21 cellular contexts compared by ENCODE assay signal in the genomic region with DNA sequence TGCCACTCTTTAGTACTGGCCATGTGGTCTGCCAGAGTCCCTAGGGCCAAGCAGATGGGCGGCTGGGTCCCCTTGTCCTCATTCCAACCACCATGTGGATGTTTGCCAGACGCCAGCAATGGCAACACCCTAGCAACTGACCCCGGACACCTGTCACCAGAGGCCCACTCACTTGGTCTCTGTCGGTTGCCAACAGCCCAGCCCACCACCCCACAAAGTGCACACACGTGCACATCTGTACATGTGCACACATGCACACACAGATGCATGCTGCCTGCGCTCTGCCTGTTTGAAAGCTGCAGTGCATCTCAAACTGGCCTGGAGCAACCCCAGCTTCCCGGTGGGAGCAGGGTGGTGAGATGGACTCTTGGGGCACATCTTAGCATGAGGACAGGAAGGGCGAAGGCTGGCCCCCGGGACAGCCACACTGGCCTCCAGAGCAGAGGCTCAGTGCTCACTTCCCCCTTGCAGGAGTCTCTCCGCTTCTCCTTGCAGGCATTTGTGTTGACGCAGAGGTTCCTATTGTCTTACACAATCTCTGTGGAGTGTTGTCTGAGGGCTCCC. TPM values are rescaled to one million over a fixed set of nuclear protein-coding genes. Genes with fewer than 3 reads are reported as not detected.
A peak's percentile ranks its signal among the peaks of the same experiment; 100 is the strongest.
DNase-seq lines count a peak whose midpoint lies in the region; ATAC-seq, FAIRE-seq and TF ChIP-seq lines count a peak whose summit lies in the region.
"Had no signal": no experiment of that assay in that cellular context is flagged by ENCODE, and none has a peak within 500 bp of the region (broad histone marks: within the 10 kb centered on the region; RNA-seq: fewer than 3 reads in every experiment).

No MANE protein-coding gene starts in this region.

- no peak overlapping the region for H3K14ac ChIP-seq in H1 (ENCODE audit: insufficient read length)

- H3K23ac ChIP-seq in H1 (ENCODE audit: insufficient read length) (no peak overlapping the region), mesendoderm (ENCODE audit: low read length) (no peak overlapping the region)

- no peak overlapping the region for H3K4me3 ChIP-seq in H1 (ENCODE audit: extremely low read depth in 1 of 4, insufficient read depth in 2 of 4, low read depth in 3 of 4, low read length in 4 of 4)
- H3K4me3 ChIP-seq in upper lobe of right lung = no peak overlapping the region
- H3K4me3 ChIP-seq in mesendoderm (ENCODE audit: low read length) = no peak overlapping the region
- H3K4me3 ChIP-seq: gastrocnemius medialis, pancreas, PC-9, SJSA1, skin epidermis had no signal

- H3K18ac ChIP-seq in H1 (ENCODE audit: extremely low read depth, low read length) (no peak overlapping the region), mesendoderm (ENCODE audit: low read length) (no peak overlapping the region)

- no peak for TF ChIP-seq CTCF in H1 (IDR thresholded peaks at IDR 0.05; ENCODE audit: control extremely low read depth in 1 of 3, insufficient read depth in 1 of 3, low read depth in 1 of 3, low read length in 3 of 3)
- no peak for TF ChIP-seq CTCF in upper lobe of right lung (IDR thresholded peaks at IDR 0.05)

- no peaks in the 10 kb centered on the region for H3K23me2 ChIP-seq in H1 (ENCODE audit: low read depth, low read length)

- POLR2A ChIA-PET in H1 (lab: Charles Lee; ENCODE audit: partially characterized antibody) = no interaction called here

- peak overlapping the region; percentile 89; the same call in 1 of the 2 replicates for H4K8ac ChIP-seq in H1 (ENCODE audit: extremely low read depth, insufficient read depth, low read length)
- no peak overlapping the region for H4K8ac ChIP-seq in mesendoderm (ENCODE audit: low read depth, low read length)

- no peak for TF ChIP-seq RAD21 in H1 (IDR thresholded peaks at IDR 0.05 in 1 of 2, conservative IDR thresholded peaks at IDR 0.05 in 1 of 2; ENCODE audit: low read depth in 2 of 2, low read length in 2 of 2)

- H2AFZ ChIP-seq in H1 (ENCODE audit: low read length) = no peak overlapping the region
- H2AFZ ChIP-seq: PC-9 had no signal

- CTCF ChIA-PET in H1 (lab: Charles Lee; ENCODE audit: partially characterized antibody) = interaction anchor here (1.8 to 2.8 kb wide), 2 partner anchors 9 to 18 kb away, joined by 5 to 10 read pairs; no protein-coding TSS in a partner anchor

- no peak overlapping the region for H2BK120ac ChIP-seq in H1 (replicated peaks; ENCODE audit: low read depth, low read length)
- no peak overlapping the region for H2BK120ac ChIP-seq in mesendoderm (ENCODE audit: low read depth, low read length)

- no peak for TF ChIP-seq EP300 in H1 (IDR thresholded peaks at IDR 0.05; ENCODE audit: borderline replicate concordance in 1 of 2, low read depth in 2 of 2, low read length in 2 of 2)

- H3K4me2 ChIP-seq in H1 (ENCODE audit: insufficient read depth in 1 of 2, low read depth in 2 of 2, low read length in 2 of 2) (no peak overlapping the region), mesendoderm (ENCODE audit: low read length) (no peak overlapping the region)
- H3K4me2 ChIP-seq: PC-9 had no signal

- H4K5ac ChIP-seq in H1 (ENCODE audit: insufficient read length, low read depth, low read length) = no peak overlapping the region
- H4K5ac ChIP-seq in mesendoderm (ENCODE audit: low read length) = no peak overlapping the region

- H3K27ac ChIP-seq in H1 (ENCODE audit: low read depth, low read length) (no peak overlapping the region), upper lobe of right lung (no peak overlapping the region), mesendoderm (ENCODE audit: low read depth, low read length) (no peak overlapping the region)
- H3K27ac ChIP-seq: gastrocnemius medialis, pancreas, PC-9, SJSA1, skin epidermis had no signal

- no peak overlapping the region for H2BK5ac ChIP-seq in H1 (ENCODE audit: low read depth, low read length)
- H2BK5ac ChIP-seq in mesendoderm (ENCODE audit: low read length) = no peak overlapping the region

- H3K4me1 ChIP-seq in H1 (replicated peaks in 1 of 4; ENCODE audit: control insufficient read depth in 3 of 4, insufficient read depth in 4 of 4, low read length in 3 of 4) (peaks cover 0 to 5% (median 2%) of the 10 kb centered on the region in 4 experiments; a peak in 3 of 7 replicates), upper lobe of right lung (no peaks in the 10 kb centered on the region), mesendoderm (ENCODE audit: control insufficient read depth, low read depth, low read length) (no peaks in the 10 kb centered on the region)
- H3K4me1 ChIP-seq: SJSA1 had no signal

- H2BK15ac ChIP-seq in H1 (ENCODE audit: low read length) (0 out of 2 replicates have a peak overlapping the region, but pooled peaks have one; percentile 92), mesendoderm (replicated peaks; ENCODE audit: low read depth) (no peak overlapping the region)

- no peaks in the 10 kb centered on the region for H4K20me1 ChIP-seq in H1 (replicated peaks in 1 of 2; ENCODE audit: control insufficient read depth in 1 of 2, insufficient read depth in 2 of 2, low read length in 2 of 2)

- H3K56ac ChIP-seq in H1 (replicated peaks; ENCODE audit: insufficient read length, low read depth, low read length) (no peak overlapping the region), mesendoderm (ENCODE audit: low read length) (no peak overlapping the region)

- H3K79me1 ChIP-seq in H1 (ENCODE audit: low read depth, low read length) (peaks cover 10% of the 10 kb centered on the region; the same call in 1 of the 2 replicates), mesendoderm (ENCODE audit: low read length) (no peaks in the 10 kb centered on the region)

- H3K4ac ChIP-seq in H1 (replicated peaks; ENCODE audit: insufficient read length, low read depth, low read length) (no peak overlapping the region), mesendoderm (ENCODE audit: low read depth, low read length) (no peak overlapping the region)

- no peak for FAIRE-seq in H1 (lab: Jason Lieb, UNC)
- FAIRE-seq: GM12892, pancreas had no signal

- peak; percentile 1 for DNase-seq in activated T-cell treated with anti-CD3 and anti-CD28 coated beads, Interleukin-2, amount 50 U/mL, for 1 hour
- no peak for DNase-seq in activated T-cell treated with anti-CD3 and anti-CD28 coated beads, Interleukin-2, amount 50 U/mL, for 48 hours
- DNase-seq in H1 (ENCODE audit: low read depth in 1 of 2, low spot score in 2 of 2) (no peak), mesenteric fat pad (ENCODE audit: low spot score) (peak; percentile 78), upper lobe of right lung (peak; percentile 58), mesendoderm (no peak)
- DNase-seq in activated CD4-positive, alpha-beta T cell treated with anti-CD3 and anti-CD28 coated beads for 48 hours = no peak
- DNase-seq: ACHN; caudate nucleus; DMS53; gastrocnemius medialis; H7; NCI-H1417 treated with DMSO at 0.1 percent for 48 hours; NCI-H748 treated with DMSO at 0.1 percent for 48 hours; pancreas; PC-9; stimulated activated CD4-positive, alpha-beta T cell treated with anti-CD3 and anti-CD28 coated beads, Interleukin-4, amount 100 ng/mL, for 1 hour had no signal

- H2AK5ac ChIP-seq in H1 (ENCODE audit: low read depth, low read length) (peak overlapping the region; percentile 76; the same call in 1 of the 2 replicates), mesendoderm (ENCODE audit: low read length) (no peak overlapping the region)

- H3K9me3 ChIP-seq in H1 (ENCODE audit: insufficient read depth in 2 of 2, low read depth in 1 of 2, low read length in 1 of 2) = no peaks in the 10 kb centered on the region
- H3K9me3 ChIP-seq in upper lobe of right lung = no peaks in the 10 kb centered on the region
- H3K9me3 ChIP-seq: gastrocnemius medialis, pancreas, SJSA1 had no signal

- peak; percentile 29 for ATAC-seq in upper lobe of right lung
- no peak for ATAC-seq in HG03045 (IDR thresholded peaks at IDR 0.05; ENCODE audit: unreplicated experiment)

- H3K27me3 ChIP-seq in H1 (replicated peaks in 1 of 4; ENCODE audit: control insufficient read depth in 3 of 4, extremely low read depth in 1 of 4, insufficient read depth in 3 of 4, low read length in 3 of 4) = no peaks in the 10 kb centered on the region
- H3K27me3 ChIP-seq in upper lobe of right lung = no peaks in the 10 kb centered on the region
- no peaks in the 10 kb centered on the region for H3K27me3 ChIP-seq in mesendoderm (ENCODE audit: insufficient read depth, low read length, poor library complexity)
- H3K27me3 ChIP-seq: gastrocnemius medialis, pancreas, SJSA1 had no signal

- TF ChIP-seq POLR2A in H1 (IDR thresholded peaks at IDR 0.05; ENCODE audit: control extremely low read depth in 1 of 2, low read depth in 2 of 2, low read length in 2 of 2) = no peak

- no peak overlapping the region for H2BK12ac ChIP-seq in H1 (ENCODE audit: low read depth, low read length)

- intact Hi-C loops in upper lobe of right lung (cut with DNase I) = no loop called here

- H3K36me3 ChIP-seq in H1 (ENCODE audit: control insufficient read depth in 2 of 4, insufficient read depth in 4 of 4, low read length in 3 of 4) (no peaks in the 10 kb centered on the region), upper lobe of right lung (no peaks in the 10 kb centered on the region), mesendoderm (ENCODE audit: control insufficient read depth, insufficient read depth, low read length) (no peaks in the 10 kb centered on the region)
- H3K36me3 ChIP-seq: gastrocnemius medialis, pancreas, SJSA1 had no signal

- 93% methylated on average over 11 of the region's 11 CpGs; no CpG with 5 or more reads in 1 of the 2 experiments for WGBS in H1 (ENCODE audit: extremely low coverage in 1 of 2, insufficient coverage in 1 of 2, insufficient read length in 1 of 2, insufficient replicate concordance in 2 of 2, low coverage in 1 of 2, low lambda C conversion rate in 2 of 2, missing lambda C conversion rate in 1 of 2), 2 experiments
- WGBS in mesendoderm (ENCODE audit: extremely low coverage, insufficient coverage, low lambda C conversion rate) = no CpG with 5 or more reads among the region's 11 CpGs

- H3K79me2 ChIP-seq in H1 (ENCODE audit: control insufficient read depth in 1 of 2, insufficient read depth in 2 of 2, low read length in 2 of 2) (peaks cover 0 to 2% of the 10 kb centered on the region in 2 experiments; a peak in 1 of 4 replicates), mesendoderm (ENCODE audit: control insufficient read depth, insufficient read depth, low read length) (no peaks in the 10 kb centered on the region)

- H3K9ac ChIP-seq in H1 (replicated peaks in 1 of 4; ENCODE audit: extremely low read depth in 1 of 4, low read depth in 3 of 4, low read length in 3 of 4) (no peak overlapping the region), mesendoderm (ENCODE audit: low read length) (no peak overlapping the region)

- H2BK20ac ChIP-seq in H1 (ENCODE audit: low read length) = no peak overlapping the region

- H4K91ac ChIP-seq in H1 (replicated peaks; ENCODE audit: insufficient read length, low read length) = peak overlapping the region; percentile 76

RNA-seq across cellular contexts. Expression of a gene that starts 53.9 kb away (rescaled TPM):
- 40.6 and 45.6 TPM in 2 replicates for total RNA-seq in H1 (2021; fragmentation: NEBNext Ultra II Directional; extraction: Animal tissue kit (Norgen Biotek cat#: 25700))
- polyA plus RNA-seq in H1 (2011; rRNA removed) = 113 and 127 TPM in 2 replicates
- 91.5 TPM for polyA plus RNA-seq in H1 (2011; cell fraction: cytosol; rRNA removed)
- polyA plus RNA-seq in H1 (2011; cell fraction: nucleus; rRNA removed) = 70.8 TPM
- 29.6 to 57.7 TPM (median 54.4 TPM) in 4 replicates for polyA plus RNA-seq in H1 (2012, experiment 1 of 2)
- 47.1 TPM for polyA plus RNA-seq in H1 (2012, experiment 2 of 2)
- 52.3 TPM for polyA plus RNA-seq in H1 (2013, experiment 1 of 2)
- polyA plus RNA-seq in H1 (2013, experiment 2 of 2) = 56.2 TPM
- 21.4 and 30.4 TPM in 2 replicates for polyA minus RNA-seq in H1 (2011; rRNA and poly(A)+ RNA removed)
- 15.4 TPM for polyA minus RNA-seq in H1 (2011; cell fraction: cytosol; rRNA and poly(A)+ RNA removed)
- 39.9 TPM for polyA minus RNA-seq in H1 (2011; cell fraction: nucleus; rRNA and poly(A)+ RNA removed)
- 18.7 TPM for total RNA-seq in mesenteric fat pad
- total RNA-seq in upper lobe of right lung = 16.9 TPM
- polyA plus RNA-seq in mesendoderm (2013, experiment 1 of 2) = 53.4 TPM
- 51.8 TPM for polyA plus RNA-seq in mesendoderm (2013, experiment 2 of 2)

Comparison
In these comparisons a context has a peak if more than half of its experiments do, and no peak if none do; other contexts are left out.
1. DNase-seq: peak in activated T-cell treated with anti-CD3 and anti-CD28 coated beads, Interleukin-2, amount 50 U/mL, for 1 hour (single experiment), mesenteric fat pad (single experiment) and upper lobe of right lung (single experiment); none in activated T-cell treated with anti-CD3 and anti-CD28 coated beads, Interleukin-2, amount 50 U/mL, for 48 hours (0 of 2), H1 (0 of 2), mesendoderm (single experiment) and activated CD4-positive, alpha-beta T cell treated with anti-CD3 and anti-CD28 coated beads for 48 hours (single experiment).